In genomic region chr12:12646483-12647072, GRCh38 we compare ENCODE assay signal across 27 cellular contexts. TPM values are rescaled to one million over a fixed set of nuclear protein-coding genes. Genes with fewer than 3 reads are reported as not detected.
A peak's percentile ranks its signal among the peaks of the same experiment; 100 is the strongest.
DNase-seq lines count a peak whose midpoint lies in the region; ATAC-seq, FAIRE-seq and TF ChIP-seq lines count a peak whose summit lies in the region.
"Had no signal": no experiment of that assay in that cellular context is flagged by ENCODE, and none has a peak within 500 bp of the region (broad histone marks: within the 10 kb centered on the region; RNA-seq: fewer than 3 reads in every experiment).

No MANE protein-coding gene starts in this region.

- H3K79me2 ChIP-seq in astrocyte (ENCODE audit: insufficient read depth, low read length) = no peaks in the 10 kb centered on the region

- H3K4me3 Mint-ChIP-seq in activated CD8-positive, alpha-beta memory T cell treated with anti-CD3 and anti-CD28 coated beads, Interleukin-2, amount 10 ng/mL, durations not matched to agents 7 days and 5 days = no peak overlapping the region
- no peak overlapping the region for H3K4me3 Mint-ChIP-seq in HFFc6
- no peak overlapping the region for H3K4me3 Mint-ChIP-seq in astrocyte (ENCODE audit: unreplicated experiment)
- H3K4me3 Mint-ChIP-seq: activated naive CD8-positive, alpha-beta T cell treated with anti-CD3 and anti-CD28 coated beads, Interleukin-2, amount 10 ng/mL, durations not matched to agents 7 days and 5 days; CD4-positive, alpha-beta memory T cell; immature natural killer cell; WTC11 had no signal

- no peak for ATAC-seq in activated CD8-positive, alpha-beta memory T cell treated with anti-CD3 and anti-CD28 coated beads, Interleukin-2, amount 10 ng/mL, durations not matched to agents 7 days and 5 days
- no peak for ATAC-seq in GM21619 (IDR thresholded peaks at IDR 0.05; ENCODE audit: unreplicated experiment)
- ATAC-seq in esophagus mucosa = no peak
- ATAC-seq in HG02973 (IDR thresholded peaks at IDR 0.05; ENCODE audit: unreplicated experiment) = no peak
- ATAC-seq: left lung, WTC11 had no signal

- H3K27me3 Mint-ChIP-seq in activated CD8-positive, alpha-beta memory T cell treated with anti-CD3 and anti-CD28 coated beads, Interleukin-2, amount 10 ng/mL, durations not matched to agents 7 days and 5 days = no peaks in the 10 kb centered on the region
- H3K27me3 Mint-ChIP-seq in HFFc6 (ENCODE audit: insufficient read depth) = no peaks in the 10 kb centered on the region
- H3K27me3 Mint-ChIP-seq in astrocyte (ENCODE audit: low read depth, unreplicated experiment) = no peaks in the 10 kb centered on the region
- H3K27me3 Mint-ChIP-seq: activated naive CD8-positive, alpha-beta T cell treated with anti-CD3 and anti-CD28 coated beads, Interleukin-2, amount 10 ng/mL, durations not matched to agents 7 days and 5 days; CD4-positive, alpha-beta memory T cell had no signal

- H3K4me1 Mint-ChIP-seq in activated CD8-positive, alpha-beta memory T cell treated with anti-CD3 and anti-CD28 coated beads, Interleukin-2, amount 10 ng/mL, durations not matched to agents 7 days and 5 days = peaks cover 16% of the 10 kb centered on the region
- peaks cover 30% of the 10 kb centered on the region for H3K4me1 Mint-ChIP-seq in HFFc6 (ENCODE audit: low read depth)
- no peaks in the 10 kb centered on the region for H3K4me1 Mint-ChIP-seq in astrocyte (ENCODE audit: low read depth, unreplicated experiment)
- H3K4me1 Mint-ChIP-seq: activated naive CD8-positive, alpha-beta T cell treated with anti-CD3 and anti-CD28 coated beads, Interleukin-2, amount 10 ng/mL, durations not matched to agents 7 days and 5 days had no signal

- FAIRE-seq in astrocyte (lab: Jason Lieb, UNC) = no peak
- FAIRE-seq: HTR-8/SVneo had no signal

- H3K27me3 ChIP-seq in astrocyte (ENCODE audit: insufficient read depth, low read length) = no peaks in the 10 kb centered on the region
- H3K27me3 ChIP-seq: ascending aorta, esophagus muscularis mucosa, left lung, neutrophil, testis had no signal

- no peaks in the 10 kb centered on the region for H3K36me3 ChIP-seq in astrocyte (ENCODE audit: insufficient read depth, low read length)

- no peak for TF ChIP-seq CTCF in HFFc6 (IDR thresholded peaks at IDR 0.05)
- TF ChIP-seq CTCF in astrocyte (IDR thresholded peaks at IDR 0.05; ENCODE audit: insufficient read depth, low read depth, low read length) = no peak

- CTCF ChIA-PET in activated CD8-positive, alpha-beta memory T cell treated with anti-CD3 and anti-CD28 coated beads, Interleukin-2, amount 10 ng/mL, durations not matched to agents 7 days and 5 days (lab: Charles Lee) = interaction anchor here (0.8 to 2.5 kb wide), 14 partner anchors 9 to 288 kb away, joined by 3 to 22 read pairs (median 4); partner anchors contain the start of gene DUSP16

- peaks cover 74% of the 10 kb centered on the region for H3K36me3 Mint-ChIP-seq in activated CD8-positive, alpha-beta memory T cell treated with anti-CD3 and anti-CD28 coated beads, Interleukin-2, amount 10 ng/mL, durations not matched to agents 7 days and 5 days
- H3K36me3 Mint-ChIP-seq in HFFc6 (ENCODE audit: low read depth) (peaks cover 38% of the 10 kb centered on the region), astrocyte (ENCODE audit: low read depth, unreplicated experiment) (peaks cover 18% of the 10 kb centered on the region)

- no peaks in the 10 kb centered on the region for H4K20me1 ChIP-seq in astrocyte (ENCODE audit: insufficient read depth, low read length)

- no peak overlapping the region for H3K4me2 ChIP-seq in astrocyte (ENCODE audit: low read length)

- H3K9me3 Mint-ChIP-seq in activated CD8-positive, alpha-beta memory T cell treated with anti-CD3 and anti-CD28 coated beads, Interleukin-2, amount 10 ng/mL, durations not matched to agents 7 days and 5 days (ENCODE audit: low read depth) = peaks cover 26% of the 10 kb centered on the region
- H3K9me3 Mint-ChIP-seq in HFFc6 (peaks cover 47% of the 10 kb centered on the region), astrocyte (ENCODE audit: unreplicated experiment) (peaks cover 24% of the 10 kb centered on the region)

- H3K4me3 ChIP-seq in astrocyte (ENCODE audit: insufficient read depth, low read depth, low read length) = no peak overlapping the region
- H3K4me3 ChIP-seq: ascending aorta, esophagus muscularis mucosa, left lung, psoas muscle, testis had no signal

- no peak for DNase-seq in activated CD8-positive, alpha-beta memory T cell treated with anti-CD3 and anti-CD28 coated beads, Interleukin-2, amount 10 ng/mL, durations not matched to agents 7 days and 5 days
- no peak for DNase-seq in activated CD8-positive, alpha-beta memory T cell treated with anti-CD3 and anti-CD28 coated beads, Interleukin-2, amount 50 U/mL, for 48 hours
- DNase-seq in HFFc6 (no peak), astrocyte (ENCODE audit: low read depth) (no peak), NCI-H510A treated with DMSO at 0.1 percent for 48 hours (lab: John Stamatoyannopoulos, UW) (no peak)
- DNase-seq: activated effector memory CD4-positive, alpha-beta T cell treated with anti-CD3 and anti-CD28 coated beads, Interleukin-2, amount 50 U/mL, for 16 hours; activated naive CD8-positive, alpha-beta T cell treated with anti-CD3 and anti-CD28 coated beads, Interleukin-2, amount 10 ng/mL, durations not matched to agents 7 days and 5 days; CD4-positive, alpha-beta memory T cell; DMS 273 treated with DMSO at 0.1 percent for 48 hours; hippocampal formation; immature natural killer cell; KG1; left lung; NCI-H1417; NCI-H2081 treated with DMSO at 0.1 percent for 48 hours; NCI-H345; NCI-H748 treated with DMSO at 0.1 percent for 48 hours; psoas muscle; testis had no signal

- no peak overlapping the region for H2AFZ ChIP-seq in astrocyte (ENCODE audit: low read depth, low read length)

- no peak overlapping the region for H3K9ac ChIP-seq in astrocyte (ENCODE audit: low read length)

- H3K4me1 ChIP-seq in astrocyte (ENCODE audit: insufficient read depth, low read length) = peaks cover 12% of the 10 kb centered on the region
- H3K4me1 ChIP-seq: ascending aorta, esophagus muscularis mucosa, left lung, psoas muscle, testis had no signal

- peak overlapping the region; percentile 72 for H3K27ac Mint-ChIP-seq in activated CD8-positive, alpha-beta memory T cell treated with anti-CD3 and anti-CD28 coated beads, Interleukin-2, amount 10 ng/mL, durations not matched to agents 7 days and 5 days
- H3K27ac Mint-ChIP-seq in HFFc6 = peak overlapping the region; percentile 91
- H3K27ac Mint-ChIP-seq in astrocyte (ENCODE audit: unreplicated experiment) = no peak overlapping the region
- H3K27ac Mint-ChIP-seq: activated naive CD8-positive, alpha-beta T cell treated with anti-CD3 and anti-CD28 coated beads, Interleukin-2, amount 10 ng/mL, durations not matched to agents 7 days and 5 days; WTC11 had no signal

- H3K27ac ChIP-seq in astrocyte (ENCODE audit: low read depth, low read length) = peak overlapping the region; percentile 56
- H3K27ac ChIP-seq: ascending aorta, esophagus muscularis mucosa, left lung, neutrophil, psoas muscle, testis had no signal

- H3K9me3 ChIP-seq in astrocyte (ENCODE audit: insufficient read depth, low read depth, low read length) = peaks cover 17% of the 10 kb centered on the region
- H3K9me3 ChIP-seq: testis had no signal

RNA-seq across cellular contexts. Expression of gene CREBL2, which starts 34.9 kb away (rescaled TPM):
- 10 to 100 TPM; 16.3 to 20.5 TPM for total RNA-seq in activated CD8-positive, alpha-beta memory T cell treated with anti-CD3 and anti-CD28 coated beads, Interleukin-2, amount 10 ng/mL, durations not matched to agents 7 days and 5 days
- 10 to 100 TPM; 20.9 to 25.7 (median 23.2) TPM for total RNA-seq in HFFc6 (2021; fragmentation: NEBNext Ultra II Directional; extraction: Animal tissue kit (Norgen Biotek cat#: 25700))
- 13.9 and 14.8 TPM in 2 replicates for total RNA-seq in astrocyte
- total RNA-seq in esophagus mucosa = 9.2 TPM

RNA-seq across cellular contexts. Expression of gene GPR19, which starts 49.4 kb away (rescaled TPM):
- total RNA-seq in activated CD8-positive, alpha-beta memory T cell treated with anti-CD3 and anti-CD28 coated beads, Interleukin-2, amount 10 ng/mL, durations not matched to agents 7 days and 5 days = 10 to 100 TPM; 15.1 to 16.8 TPM
- total RNA-seq in HFFc6 (2021; fragmentation: NEBNext Ultra II Directional; extraction: Animal tissue kit (Norgen Biotek cat#: 25700)) = under 1 TPM in 3 of 6 experiments, not detected in 3; 0.15 to 0.31 (median 0.26) TPM
- total RNA-seq in astrocyte (2.8 and 4.3 TPM in 2 replicates), esophagus mucosa (0.36 TPM)
- total RNA-seq: ascending aorta, psoas muscle had no signal
